9 cellular contexts compared by ENCODE assay signal in the genomic region with DNA sequence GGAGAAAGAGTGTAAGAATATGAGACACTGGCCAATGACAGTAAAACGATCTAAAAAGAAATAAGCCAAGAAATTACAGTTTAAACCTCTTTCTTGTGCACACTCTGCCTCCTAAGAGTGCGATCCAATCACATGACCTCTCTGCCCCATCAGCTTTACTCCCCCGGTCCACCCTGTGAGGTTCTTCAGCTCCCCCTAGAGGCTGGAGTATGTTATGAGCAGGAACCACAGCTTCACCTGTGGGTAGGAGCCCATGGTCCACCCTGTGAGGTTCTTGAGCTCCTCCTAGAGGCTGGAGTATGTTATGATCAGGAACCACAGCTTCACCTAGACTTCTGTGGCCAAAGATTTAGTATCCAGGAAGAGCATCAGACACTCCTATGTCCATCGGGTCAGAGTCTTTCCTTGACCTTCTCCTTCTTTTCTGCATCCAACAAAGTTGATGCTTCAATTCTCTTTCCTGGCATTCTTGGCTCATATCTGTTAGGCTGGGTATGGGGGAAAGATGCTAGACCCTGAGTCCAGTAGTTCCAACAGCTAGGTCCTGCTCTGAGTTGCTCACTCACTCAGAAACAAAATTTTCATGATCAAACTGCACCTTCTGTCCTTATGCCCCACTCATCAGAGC.
DNase-seq lines count a peak whose midpoint lies in the region; ATAC-seq and TF ChIP-seq lines count a peak whose summit lies in the region.
"Had no signal": no experiment of that assay in that cellular context is flagged by ENCODE, and none has a peak within 500 bp of the region (broad histone marks: within the 10 kb centered on the region; RNA-seq: fewer than 3 reads in every experiment).

No MANE protein-coding gene starts in this region.

- H3K4me1 Mint-ChIP-seq in activated CD8-positive, alpha-beta T cell treated with anti-CD3 and anti-CD28 coated beads for 36 hours (ENCODE audit: low read depth) = no peaks in the 10 kb centered on the region
- no peaks in the 10 kb centered on the region for H3K4me1 Mint-ChIP-seq in progenitor cell of endocrine pancreas (ENCODE audit: low read depth)

- POLR2A ChIA-PET in activated CD8-positive, alpha-beta T cell treated with anti-CD3 and anti-CD28 coated beads for 36 hours (lab: Charles Lee) = no interaction called here

- intact Hi-C loops in activated CD8-positive, alpha-beta T cell treated with anti-CD3 and anti-CD28 coated beads for 36 hours (cut with micrococcal nuclease) = loop anchor here (5.0 kb wide), 1 partner anchor 214 kb away; no protein-coding TSS in a partner anchor

- peak; percentile 85 for TF ChIP-seq CTCF in activated CD8-positive, alpha-beta T cell treated with anti-CD3 and anti-CD28 coated beads for 36 hours (IDR thresholded peaks at IDR 0.05)
- TF ChIP-seq CTCF in progenitor cell of endocrine pancreas (IDR thresholded peaks at IDR 0.05; ENCODE audit: unreplicated experiment) = peak; percentile 87

- ATAC-seq in GM21423 (IDR thresholded peaks at IDR 0.05; ENCODE audit: unreplicated experiment) (peak; percentile 94), HG03575 (IDR thresholded peaks at IDR 0.05; ENCODE audit: extremely low read depth, insufficient number of reproducible peaks, low FRiP score, unreplicated experiment) (peak; percentile 92)
- ATAC-seq in activated CD8-positive, alpha-beta T cell treated with anti-CD3 and anti-CD28 coated beads for 36 hours = peak; percentile 100

- H3K9me3 Mint-ChIP-seq in activated CD8-positive, alpha-beta T cell treated with anti-CD3 and anti-CD28 coated beads for 36 hours = no peaks in the 10 kb centered on the region
- H3K9me3 Mint-ChIP-seq in progenitor cell of endocrine pancreas (ENCODE audit: low read depth) = no peaks in the 10 kb centered on the region
- H3K9me3 Mint-ChIP-seq: dendritic cell treated with granulocyte-macrophage colony-stimulating factor and Interleukin-4, amounts not matched to agents 40 ng/mL and 50 ng/mL, for 4 days had no signal

- peaks cover 23% of the 10 kb centered on the region for H3K27me3 Mint-ChIP-seq in activated CD8-positive, alpha-beta T cell treated with anti-CD3 and anti-CD28 coated beads for 36 hours
- H3K27me3 Mint-ChIP-seq in progenitor cell of endocrine pancreas = peaks cover 13% of the 10 kb centered on the region

- CTCF ChIA-PET in activated CD8-positive, alpha-beta T cell treated with anti-CD3 and anti-CD28 coated beads for 36 hours (lab: Charles Lee) = interaction anchor here (0.5 to 8.5 kb wide), 34 partner anchors 10 to 412 kb away, joined by 3 to 152 read pairs (median 4); no protein-coding TSS in a partner anchor

- H3K27ac Mint-ChIP-seq in activated CD8-positive, alpha-beta T cell treated with anti-CD3 and anti-CD28 coated beads for 36 hours = no peak overlapping the region
- H3K27ac Mint-ChIP-seq in progenitor cell of endocrine pancreas = no peak overlapping the region
- H3K27ac Mint-ChIP-seq: dendritic cell treated with granulocyte-macrophage colony-stimulating factor and Interleukin-4, amounts not matched to agents 40 ng/mL and 50 ng/mL, for 4 days had no signal

- H3K36me3 Mint-ChIP-seq in activated CD8-positive, alpha-beta T cell treated with anti-CD3 and anti-CD28 coated beads for 36 hours (ENCODE audit: low read depth) = no peaks in the 10 kb centered on the region
- no peaks in the 10 kb centered on the region for H3K36me3 Mint-ChIP-seq in progenitor cell of endocrine pancreas (ENCODE audit: insufficient read depth)

- no peak overlapping the region for H3K4me3 Mint-ChIP-seq in activated CD8-positive, alpha-beta T cell treated with anti-CD3 and anti-CD28 coated beads for 36 hours
- no peak overlapping the region for H3K4me3 Mint-ChIP-seq in progenitor cell of endocrine pancreas (ENCODE audit: low read depth)
- H3K4me3 Mint-ChIP-seq: dendritic cell treated with granulocyte-macrophage colony-stimulating factor and Interleukin-4, amounts not matched to agents 40 ng/mL and 50 ng/mL, for 4 days had no signal

- DNase-seq in ELR (ENCODE audit: low read depth) (peak; percentile 86), NCI-H524 (lab: John Stamatoyannopoulos, UW) (peak; percentile 98 to 99), foreskin melanocyte (peak; percentile 75), progenitor cell of endocrine pancreas (ENCODE audit: low spot score, unreplicated experiment) (peak; percentile 37)
- DNase-seq in activated CD8-positive, alpha-beta T cell treated with anti-CD3 and anti-CD28 coated beads for 36 hours = peak; percentile 78
- DNase-seq in activated effector memory CD4-positive, alpha-beta T cell treated with Interleukin-2 at 50 U/mL for 16 hours = no peak
